8 cellular contexts compared by ENCODE assay signal in genomic region chr14:61438860-61439765, GRCh38.
DNase-seq lines count a peak whose midpoint lies in the region; ATAC-seq and TF ChIP-seq lines count a peak whose summit lies in the region.

No MANE protein-coding gene starts in this region.

- intact Hi-C loops in heart left ventricle (cut with DNase I) (loop anchor here in 4 of 10 donors (5.0 to 10.0 kb wide), 3 partner anchors 114 to 134 kb away; partner anchors contain the start of gene PRKCH (in 3 of the 4)), sciatic nerve (cut with DNase I) (no loop called here)

- H3K36me3 ChIP-seq in heart left ventricle, result no peaks in the 10 kb centered on the region

- peak overlapping the region in 5 of 12 donors; percentile 4 to 36 (median 7) for H3K4me3 ChIP-seq in heart left ventricle

- H3K27ac ChIP-seq in heart left ventricle, result peak overlapping the region in 8 of 12 donors; percentile 3 to 82 (median 25)

- no peaks in the 10 kb centered on the region for H3K27me3 ChIP-seq in heart left ventricle

- TF ChIP-seq POLR2A in heart left ventricle (IDR thresholded peaks at IDR 0.05), result no peak

- DNase-seq in Ammon's horn (ENCODE audit: low spot score) (peak; percentile 63), GM20000 (ENCODE audit: low spot score) (peak; percentile 67), LoVo (ENCODE audit: low spot score) (peak; percentile 73), heart left ventricle (peak in 2 of 5 donors; percentile 30 to 40), sciatic nerve (ENCODE audit: low spot score) (no peak), DMS153 treated with DMSO at 0.1 percent for 48 hours (lab: John Stamatoyannopoulos, UW; ENCODE audit: unreplicated experiment) (no peak)
- peak; percentile 24 for DNase-seq in activated gamma-delta T cell treated with anti-CD3 and anti-CD28 coated beads, Interleukin-2, amount 50 U/mL, for 16 hours (ENCODE audit: low read depth)

- no peak for TF ChIP-seq CTCF in GM20000 (IDR thresholded peaks at IDR 0.05; ENCODE audit: extremely low read depth, missing control alignments)
- TF ChIP-seq CTCF in heart left ventricle (IDR thresholded peaks at IDR 0.05), result no peak

- 23 to 29% (median 28%) methylated on average over 12 of the region's 12 CpGs for WGBS in heart left ventricle, 4 donors

- H3K4me1 ChIP-seq in heart left ventricle, result peaks cover 6 to 68% (median 30%) of the 10 kb centered on the region in 12 donors

- ATAC-seq in heart left ventricle, result peak; percentile 76 to 82 (median 78)
- peak; percentile 85 for ATAC-seq in sciatic nerve
- no peak for ATAC-seq in HG02840 (IDR thresholded peaks at IDR 0.05; ENCODE audit: low FRiP score, unreplicated experiment)

- no peaks in the 10 kb centered on the region for H3K9me3 ChIP-seq in heart left ventricle

Comparison
In these comparisons a context has a peak if more than half of its experiments do, and no peak if none do; other contexts are left out.
1. DNase-seq: peak in Ammon's horn (single experiment), GM20000 (single experiment), LoVo (single experiment) and activated gamma-delta T cell treated with anti-CD3 and anti-CD28 coated beads, Interleukin-2, amount 50 U/mL, for 16 hours (single experiment); none in sciatic nerve (single experiment) and DMS153 treated with DMSO at 0.1 percent for 48 hours (single experiment).